ENCODE assay signal across 1 cellular context in the genomic region with DNA sequence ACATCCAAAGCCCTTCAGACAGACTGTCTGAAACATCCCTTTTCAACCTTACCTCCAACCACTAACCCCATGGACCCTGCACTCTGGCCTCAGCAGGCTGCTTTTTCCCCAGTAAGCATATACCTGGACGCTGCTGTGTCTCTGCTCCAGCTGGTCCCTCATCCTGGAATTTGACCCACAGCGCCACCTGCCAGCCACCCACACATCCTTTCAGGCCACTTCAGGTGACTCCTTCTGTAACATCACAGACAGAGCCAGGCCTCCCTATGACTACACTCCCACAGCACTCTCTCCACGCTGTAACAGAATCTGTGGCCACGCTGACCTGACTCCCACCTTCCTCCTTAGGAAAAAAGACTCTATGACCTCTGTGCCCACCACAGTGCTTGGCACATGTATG.
TF ChIP-seq lines count a peak whose summit lies in the region.

No MANE protein-coding gene starts in this region.

TF ChIP-seq in K562, 482 proteins besides CTCF, POLR2A, EP300 and RAD21:
- no peak for TF ChIP-seq FOXK1 (CRISPR knock-in tag; IDR thresholded peaks at IDR 0.05; ENCODE audit: borderline replicate concordance)
- no peak for TF ChIP-seq MYBL2 (IDR thresholded peaks at IDR 0.05; ENCODE audit: low read depth)
- TF ChIP-seq MYBL2 (CRISPR knock-in tag; IDR thresholded peaks at IDR 0.05; ENCODE audit: borderline replicate concordance), result no peak
- no peak for TF ChIP-seq NFRKB (IDR thresholded peaks at IDR 0.05; ENCODE audit: low read depth)
- TF ChIP-seq SOX6 (IDR thresholded peaks at IDR 0.05), result no peak
- no peak for TF ChIP-seq TCF7 (IDR thresholded peaks at IDR 0.05; ENCODE audit: borderline replicate concordance)
- no peak for TF ChIP-seq LARP7 (IDR thresholded peaks at IDR 0.05)
- TF ChIP-seq ZC3H4 (CRISPR knock-in tag; IDR thresholded peaks at IDR 0.05; ENCODE audit: borderline replicate concordance), result no peak
- TF ChIP-seq, protein P1, sequence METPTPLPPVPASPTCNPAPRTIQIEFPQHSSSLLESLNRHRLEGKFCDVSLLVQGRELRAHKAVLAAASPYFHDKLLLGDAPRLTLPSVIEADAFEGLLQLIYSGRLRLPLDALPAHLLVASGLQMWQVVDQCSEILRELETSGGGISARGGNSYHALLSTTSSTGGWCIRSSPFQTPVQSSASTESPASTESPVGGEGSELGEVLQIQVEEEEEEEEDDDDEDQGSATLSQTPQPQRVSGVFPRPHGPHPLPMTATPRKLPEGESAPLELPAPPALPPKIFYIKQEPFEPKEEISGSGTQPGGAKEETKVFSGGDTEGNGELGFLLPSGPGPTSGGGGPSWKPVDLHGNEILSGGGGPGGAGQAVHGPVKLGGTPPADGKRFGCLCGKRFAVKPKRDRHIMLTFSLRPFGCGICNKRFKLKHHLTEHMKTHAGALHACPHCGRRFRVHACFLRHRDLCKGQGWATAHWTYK (CRISPR knock-in tag; IDR thresholded peaks at IDR 0.05), result no peak
- no peak for TF ChIP-seq CBX8 (IDR thresholded peaks at IDR 0.05; ENCODE audit: borderline replicate concordance, extremely low read depth, low read depth, low read length, poor library complexity, severe bottlenecking)
- no peak for TF ChIP-seq NELFE (IDR thresholded peaks at IDR 0.05; ENCODE audit: insufficient read depth, insufficient read length)
- TF ChIP-seq SMC3 (conservative IDR thresholded peaks at IDR 0.05; ENCODE audit: insufficient read depth, low read depth, low read length), result peak; percentile 35; the same call in 1 of the 2 replicates
- TF ChIP-seq CXXC5 (CRISPR knock-in tag; IDR thresholded peaks at IDR 0.05), result no peak
- TF ChIP-seq XRCC5 (IDR thresholded peaks at IDR 0.05; ENCODE audit: low read depth, low read length), result no peak
- no peak for TF ChIP-seq HSF4 (CRISPR knock-in tag; IDR thresholded peaks at IDR 0.05; ENCODE audit: borderline replicate concordance)
- TF ChIP-seq JUNB (CRISPR knock-in tag; conservative IDR thresholded peaks at IDR 0.05), result no peak
- TF ChIP-seq TGIF2 (CRISPR knock-in tag; IDR thresholded peaks at IDR 0.05), result no peak
- no peak for TF ChIP-seq ESRRA (IDR thresholded peaks at IDR 0.05; ENCODE audit: borderline replicate concordance, low read depth)
- TF ChIP-seq, protein P2, sequence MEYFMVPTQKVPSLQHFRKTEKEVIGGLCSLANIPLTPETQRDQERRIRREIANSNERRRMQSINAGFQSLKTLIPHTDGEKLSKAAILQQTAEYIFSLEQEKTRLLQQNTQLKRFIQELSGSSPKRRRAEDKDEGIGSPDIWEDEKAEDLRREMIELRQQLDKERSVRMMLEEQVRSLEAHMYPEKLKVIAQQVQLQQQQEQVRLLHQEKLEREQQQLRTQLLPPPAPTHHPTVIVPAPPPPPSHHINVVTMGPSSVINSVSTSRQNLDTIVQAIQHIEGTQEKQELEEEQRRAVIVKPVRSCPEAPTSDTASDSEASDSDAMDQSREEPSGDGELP (CRISPR knock-in tag; IDR thresholded peaks at IDR 0.05; ENCODE audit: borderline replicate concordance), result peak; percentile 81
- TF ChIP-seq CTBP1 (IDR thresholded peaks at IDR 0.05; ENCODE audit: borderline replicate concordance), result 0 out of 2 replicates have a peak, but pooled peaks have one; percentile 40
- no peak for TF ChIP-seq PHF21A (IDR thresholded peaks at IDR 0.05; ENCODE audit: borderline replicate concordance, low read depth)
- no peak for TF ChIP-seq ZNF274 (IDR thresholded peaks at IDR 0.05; ENCODE audit: borderline replicate concordance, low read depth, low read length)
- TF ChIP-seq, protein P3, sequence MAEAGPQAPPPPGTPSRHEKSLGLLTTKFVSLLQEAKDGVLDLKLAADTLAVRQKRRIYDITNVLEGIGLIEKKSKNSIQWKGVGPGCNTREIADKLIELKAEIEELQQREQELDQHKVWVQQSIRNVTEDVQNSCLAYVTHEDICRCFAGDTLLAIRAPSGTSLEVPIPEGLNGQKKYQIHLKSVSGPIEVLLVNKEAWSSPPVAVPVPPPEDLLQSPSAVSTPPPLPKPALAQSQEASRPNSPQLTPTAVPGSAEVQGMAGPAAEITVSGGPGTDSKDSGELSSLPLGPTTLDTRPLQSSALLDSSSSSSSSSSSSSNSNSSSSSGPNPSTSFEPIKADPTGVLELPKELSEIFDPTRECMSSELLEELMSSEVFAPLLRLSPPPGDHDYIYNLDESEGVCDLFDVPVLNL (CRISPR knock-in tag; IDR thresholded peaks at IDR 0.05; ENCODE audit: low read depth), result no peak
- no peak for TF ChIP-seq PRMT5 (CRISPR knock-in tag; IDR thresholded peaks at IDR 0.05)
- TF ChIP-seq L3MBTL2 (IDR thresholded peaks at IDR 0.05), result no peak
- no peak for TF ChIP-seq PHTF2 (CRISPR knock-in tag; IDR thresholded peaks at IDR 0.05)
- no peak for TF ChIP-seq SRSF1 (IDR thresholded peaks at IDR 0.05; ENCODE audit: low read depth, low read length)
- no peak for TF ChIP-seq TCF3 (CRISPR knock-in tag; IDR thresholded peaks at IDR 0.05)
- no peak for TF ChIP-seq ZNF57 (CRISPR knock-in tag; IDR thresholded peaks at IDR 0.05)
- no peak for TF ChIP-seq NFE2 (IDR thresholded peaks at IDR 0.05; ENCODE audit: low read depth)
- TF ChIP-seq MAFK (IDR thresholded peaks at IDR 0.05; ENCODE audit: low read length), result no peak
- TF ChIP-seq STAG1 (CRISPR knock-in tag; IDR thresholded peaks at IDR 0.05; ENCODE audit: borderline replicate concordance), result 0 out of 2 replicates have a peak, but pooled peaks have one; percentile 23
- no peak for TF ChIP-seq KLF6 (CRISPR knock-in tag; IDR thresholded peaks at IDR 0.05; ENCODE audit: borderline replicate concordance)
- TF ChIP-seq GTF2B (IDR thresholded peaks at IDR 0.05; ENCODE audit: extremely low read depth, insufficient read length), result no peak
- TF ChIP-seq ZNF695 (CRISPR knock-in tag; IDR thresholded peaks at IDR 0.05), result no peak
- peak; percentile 45 for TF ChIP-seq TEAD4 (IDR thresholded peaks at IDR 0.05; ENCODE audit: low read length)
- TF ChIP-seq TEAD4 (CRISPR knock-in tag; IDR thresholded peaks at IDR 0.05; ENCODE audit: borderline replicate concordance), result no peak
